In genomic region chr6:31765910-31766794, GRCh38 we compare ENCODE assay signal across 15 cellular contexts. TPM values are rescaled to one million over a fixed set of nuclear protein-coding genes. Genes with fewer than 3 reads are reported as not detected.
DNase-seq lines count a peak whose midpoint lies in the region; ATAC-seq, FAIRE-seq and TF ChIP-seq lines count a peak whose summit lies in the region.
"Had no signal": no experiment of that assay in that cellular context is flagged by ENCODE, and none has a peak within 500 bp of the region (broad histone marks: within the 10 kb centered on the region; RNA-seq: fewer than 3 reads in every experiment).

No MANE protein-coding gene starts in this region.

- no peak overlapping the region; a peak in 4 of 7 replicates for H3K9ac ChIP-seq in H1 (replicated peaks in 1 of 4; ENCODE audit: extremely low read depth in 1 of 4, low read depth in 3 of 4, low read length in 3 of 4)
- H3K9ac ChIP-seq in mesenchymal stem cell (ENCODE audit: low read length) = peak overlapping the region; percentile 33

- H3K79me2 ChIP-seq in H1 (ENCODE audit: control insufficient read depth in 1 of 2, insufficient read depth in 2 of 2, low read length in 2 of 2) = no peaks in the 10 kb centered on the region

- TF ChIP-seq EP300 in H1 (IDR thresholded peaks at IDR 0.05; ENCODE audit: borderline replicate concordance in 1 of 2, low read depth in 2 of 2, low read length in 2 of 2) (no peak; a peak in 1 of 3 replicates), tibial nerve (IDR thresholded peaks at IDR 0.05) (no peak)

- FAIRE-seq in H1 (lab: Jason Lieb, UNC) = no peak
- FAIRE-seq: A204.1 had no signal

- H3K27ac Mint-ChIP-seq in activated CD4-positive, alpha-beta T cell treated with anti-CD3 and anti-CD28 coated beads, Interleukin-2, amount 10 ng/mL, durations not matched to agents 7 days and 5 days = peak overlapping the region; percentile 13
- no peak overlapping the region for H3K27ac Mint-ChIP-seq in activated CD4-positive, alpha-beta T cell treated with anti-CD3 and anti-CD28 coated beads for 36 hours
- no peak overlapping the region for H3K27ac Mint-ChIP-seq in stimulated activated naive B cell treated with anti-CD40 and anti-IgM and Interleukin-4, amounts not matched to agents 10 μg/mL and 1 μg/mL and 100 μg/mL, for 72 hours

- H4K5ac ChIP-seq in H1 (ENCODE audit: insufficient read length, low read depth, low read length) = no peak overlapping the region

- no peak overlapping the region for H3K27ac ChIP-seq in H1 (ENCODE audit: low read depth, low read length)
- no peak overlapping the region for H3K27ac ChIP-seq in mesenchymal stem cell (ENCODE audit: low read length, poor library complexity, severe bottlenecking)
- no peak overlapping the region for H3K27ac ChIP-seq in tibial nerve

- no peak overlapping the region for H2BK20ac ChIP-seq in H1 (ENCODE audit: low read length)

- DNase-seq in activated CD4-positive, alpha-beta T cell treated with anti-CD3 and anti-CD28 coated beads, Interleukin-2, amount 10 ng/mL, durations not matched to agents 7 days and 5 days = no peak
- no peak for DNase-seq in activated CD4-positive, alpha-beta T cell treated with anti-CD3 and anti-CD28 coated beads for 36 hours
- peak in 1 of 2 experiments; percentile 78 for DNase-seq in H1 (ENCODE audit: low read depth in 1 of 2, low spot score in 2 of 2)
- no peak for DNase-seq in mesenchymal stem cell
- DNase-seq in tibial nerve (ENCODE audit: low spot score in 2 of 2) = no peak
- no peak for DNase-seq in SKM-1 (lab: John Stamatoyannopoulos, UW; ENCODE audit: unreplicated experiment)
- no peak for DNase-seq in stimulated activated naive B cell treated with anti-CD40 and anti-IgM and Interleukin-4, amounts not matched to agents 10 μg/mL and 1 μg/mL and 100 μg/mL, for 72 hours
- DNase-seq: activated T-cell treated with anti-CD3 and anti-CD28 coated beads, Interleukin-2, amount 50 U/mL, for 4 hours; cortex of kidney; Kasumi-1; NCI-H524 treated with DMSO at 0.1 percent for 48 hours; substantia nigra; T-helper 9 cell had no signal

- peak in 1 of 3 experiments; percentile 5; a peak in 1 of 4 replicates for TF ChIP-seq CTCF in H1 (IDR thresholded peaks at IDR 0.05; ENCODE audit: control extremely low read depth in 1 of 3, insufficient read depth in 1 of 3, low read depth in 1 of 3, low read length in 3 of 3)
- TF ChIP-seq CTCF in tibial nerve (IDR thresholded peaks at IDR 0.05) = no peak

- no peak overlapping the region for H2BK15ac ChIP-seq in H1 (ENCODE audit: low read length)
- no peak overlapping the region for H2BK15ac ChIP-seq in mesenchymal stem cell (ENCODE audit: low read depth, poor library complexity, severe bottlenecking)

- H3K36me3 ChIP-seq in H1 (ENCODE audit: control insufficient read depth in 2 of 4, insufficient read depth in 4 of 4, low read length in 3 of 4) (peaks cover 0 to 9% (median 0%) of the 10 kb centered on the region in 4 experiments; a peak in 3 of 8 replicates), mesenchymal stem cell (ENCODE audit: control insufficient read depth in 1 of 2, insufficient read depth in 2 of 2, low read depth in 1 of 2, low read length in 2 of 2) (peaks cover 8 to 12% of the 10 kb centered on the region in 2 experiments), tibial nerve (peaks cover 0 to 18% (median 0%) of the 10 kb centered on the region in 3 donors)

- H3K4ac ChIP-seq in H1 (replicated peaks; ENCODE audit: insufficient read length, low read depth, low read length) (no peak overlapping the region), mesenchymal stem cell (ENCODE audit: low read depth in 1 of 2, low read length in 2 of 2) (no peak overlapping the region)

- no peaks in the 10 kb centered on the region for H3K27me3 Mint-ChIP-seq in activated CD4-positive, alpha-beta T cell treated with anti-CD3 and anti-CD28 coated beads, Interleukin-2, amount 10 ng/mL, durations not matched to agents 7 days and 5 days
- no peaks in the 10 kb centered on the region for H3K27me3 Mint-ChIP-seq in activated CD4-positive, alpha-beta T cell treated with anti-CD3 and anti-CD28 coated beads for 36 hours
- H3K27me3 Mint-ChIP-seq in stimulated activated naive B cell treated with anti-CD40 and anti-IgM and Interleukin-4, amounts not matched to agents 10 μg/mL and 1 μg/mL and 100 μg/mL, for 72 hours = no peaks in the 10 kb centered on the region

- no peak overlapping the region for H3K56ac ChIP-seq in H1 (replicated peaks; ENCODE audit: insufficient read length, low read depth, low read length)

- no peaks in the 10 kb centered on the region for H3K79me1 ChIP-seq in H1 (ENCODE audit: low read depth, low read length)
- H3K79me1 ChIP-seq in mesenchymal stem cell (replicated peaks; ENCODE audit: low read length, poor library complexity, severe bottlenecking) = no peaks in the 10 kb centered on the region

- peaks cover 3% of the 10 kb centered on the region; the same call in 1 of the 2 replicates for H3K23me2 ChIP-seq in H1 (ENCODE audit: low read depth, low read length)

- peak overlapping the region; percentile 31 to 77 for H3K4me2 ChIP-seq in H1 (ENCODE audit: insufficient read depth in 1 of 2, low read depth in 2 of 2, low read length in 2 of 2)
- peak overlapping the region; percentile 1 for H3K4me2 ChIP-seq in mesenchymal stem cell (ENCODE audit: low read length, poor library complexity, severe bottlenecking)

- no peaks in the 10 kb centered on the region for H3K9me3 Mint-ChIP-seq in activated CD4-positive, alpha-beta T cell treated with anti-CD3 and anti-CD28 coated beads, Interleukin-2, amount 10 ng/mL, durations not matched to agents 7 days and 5 days
- H3K9me3 Mint-ChIP-seq in activated CD4-positive, alpha-beta T cell treated with anti-CD3 and anti-CD28 coated beads for 36 hours (ENCODE audit: low read depth) = no peaks in the 10 kb centered on the region
- no peaks in the 10 kb centered on the region for H3K9me3 Mint-ChIP-seq in stimulated activated naive B cell treated with anti-CD40 and anti-IgM and Interleukin-4, amounts not matched to agents 10 μg/mL and 1 μg/mL and 100 μg/mL, for 72 hours
- H3K9me3 Mint-ChIP-seq: activated T-cell treated with anti-CD3 and anti-CD28 coated beads, Interleukin-2, amount 50 U/mL, for 4 hours had no signal

- H2AK5ac ChIP-seq in H1 (ENCODE audit: low read depth, low read length) (no peak overlapping the region), mesenchymal stem cell (ENCODE audit: low read length, severe bottlenecking) (no peak overlapping the region)

- H2AFZ ChIP-seq in H1 (ENCODE audit: low read length) (peak overlapping the region; percentile 88; the same call in 1 of the 2 replicates), mesenchymal stem cell (ENCODE audit: low read depth, low read length) (peak overlapping the region; percentile 6)

- peaks cover 0 to 11% (median under 1%) of the 10 kb centered on the region in 4 experiments; a peak in 4 of 7 replicates for H3K4me1 ChIP-seq in H1 (replicated peaks in 1 of 4; ENCODE audit: control insufficient read depth in 3 of 4, insufficient read depth in 4 of 4, low read length in 3 of 4)
- H3K4me1 ChIP-seq in mesenchymal stem cell (ENCODE audit: control insufficient read depth, insufficient read depth, low read depth, low read length) = peaks cover 12% of the 10 kb centered on the region
- peaks cover 0 to 21% (median 0%) of the 10 kb centered on the region in 4 donors for H3K4me1 ChIP-seq in tibial nerve

- CTCF ChIA-PET in activated CD4-positive, alpha-beta T cell treated with anti-CD3 and anti-CD28 coated beads, Interleukin-2, amount 10 ng/mL, durations not matched to agents 7 days and 5 days (lab: Charles Lee) = interaction anchor here (0.7 to 1.3 kb wide), 2 partner anchors 9 to 45 kb away, joined by 3 to 7 read pairs; no protein-coding TSS in a partner anchor
- CTCF ChIA-PET in activated CD4-positive, alpha-beta T cell treated with anti-CD3 and anti-CD28 coated beads for 36 hours (lab: Charles Lee) = interaction anchor here (0.6 kb wide), 1 partner anchor 25 kb away, joined by 3 read pairs; no protein-coding TSS in a partner anchor
- CTCF ChIA-PET in H1 (lab: Charles Lee; ENCODE audit: partially characterized antibody) = interaction anchor here (0.6 to 2.2 kb wide), 21 partner anchors 9 to 157 kb away, joined by 3 to 23 read pairs (median 4); partner anchors contain the start of genes CLIC1, DDAH2, LSM2 and LY6G5C

- no peak overlapping the region for H3K4me3 Mint-ChIP-seq in activated CD4-positive, alpha-beta T cell treated with anti-CD3 and anti-CD28 coated beads, Interleukin-2, amount 10 ng/mL, durations not matched to agents 7 days and 5 days
- no peak overlapping the region for H3K4me3 Mint-ChIP-seq in activated CD4-positive, alpha-beta T cell treated with anti-CD3 and anti-CD28 coated beads for 36 hours
- H3K4me3 Mint-ChIP-seq in stimulated activated naive B cell treated with anti-CD40 and anti-IgM and Interleukin-4, amounts not matched to agents 10 μg/mL and 1 μg/mL and 100 μg/mL, for 72 hours = no peak overlapping the region
- H3K4me3 Mint-ChIP-seq: activated T-cell treated with anti-CD3 and anti-CD28 coated beads, Interleukin-2, amount 50 U/mL, for 4 hours had no signal

- H3K27me3 ChIP-seq in H1 (replicated peaks in 1 of 4; ENCODE audit: control insufficient read depth in 3 of 4, extremely low read depth in 1 of 4, insufficient read depth in 3 of 4, low read length in 3 of 4) = no peaks in the 10 kb centered on the region
- H3K27me3 ChIP-seq in mesenchymal stem cell (ENCODE audit: control insufficient read depth in 1 of 2, insufficient read depth in 1 of 2, low read length in 2 of 2) = peaks cover 0 to 6% of the 10 kb centered on the region in 2 experiments
- H3K27me3 ChIP-seq in tibial nerve = no peaks in the 10 kb centered on the region

- H2BK120ac ChIP-seq in H1 (replicated peaks; ENCODE audit: low read depth, low read length) (no peak overlapping the region), mesenchymal stem cell (ENCODE audit: low read depth, low read length) (no peak overlapping the region)

- intact Hi-C loops in activated CD4-positive, alpha-beta T cell treated with anti-CD3 and anti-CD28 coated beads for 36 hours (cut with DNase I, micrococcal nuclease) = no loop called here

- H2BK12ac ChIP-seq in H1 (ENCODE audit: low read depth, low read length) (no peak overlapping the region), mesenchymal stem cell (ENCODE audit: low read length in 2 of 2) (peak overlapping the region in 1 of 2 experiments; percentile 12)

- TF ChIP-seq POLR2A in H1 (IDR thresholded peaks at IDR 0.05; ENCODE audit: control extremely low read depth in 1 of 2, low read depth in 2 of 2, low read length in 2 of 2) (peak in 1 of 2 experiments; percentile 32; a peak in 1 of 3 replicates), tibial nerve (IDR thresholded peaks at IDR 0.05) (no peak)

- H4K91ac ChIP-seq in H1 (replicated peaks; ENCODE audit: insufficient read length, low read length) = no peak overlapping the region
- H4K91ac ChIP-seq in mesenchymal stem cell (ENCODE audit: low read length) = peak overlapping the region; percentile 22

- peak overlapping the region; percentile 35; the same call in 1 of the 2 replicates for H4K8ac ChIP-seq in H1 (ENCODE audit: extremely low read depth, insufficient read depth, low read length)
- peak overlapping the region; percentile 45 for H4K8ac ChIP-seq in mesenchymal stem cell (ENCODE audit: low read length)

- TF ChIP-seq RAD21 in H1 (IDR thresholded peaks at IDR 0.05 in 1 of 2, conservative IDR thresholded peaks at IDR 0.05 in 1 of 2; ENCODE audit: low read depth in 2 of 2, low read length in 2 of 2) = no peak

- H3K36me3 Mint-ChIP-seq in activated CD4-positive, alpha-beta T cell treated with anti-CD3 and anti-CD28 coated beads, Interleukin-2, amount 10 ng/mL, durations not matched to agents 7 days and 5 days (ENCODE audit: low read depth) = peaks cover 11% of the 10 kb centered on the region
- H3K36me3 Mint-ChIP-seq in activated CD4-positive, alpha-beta T cell treated with anti-CD3 and anti-CD28 coated beads for 36 hours (ENCODE audit: low read depth) = peaks cover 17% of the 10 kb centered on the region
- peaks cover 19 to 34% of the 10 kb centered on the region in 2 donors for H3K36me3 Mint-ChIP-seq in stimulated activated naive B cell treated with anti-CD40 and anti-IgM and Interleukin-4, amounts not matched to agents 10 μg/mL and 1 μg/mL and 100 μg/mL, for 72 hours

- H3K14ac ChIP-seq in H1 (ENCODE audit: insufficient read length) (no peak overlapping the region), mesenchymal stem cell (ENCODE audit: low read length in 2 of 2) (no peak overlapping the region)

- no peak for ATAC-seq in activated CD4-positive, alpha-beta T cell treated with anti-CD3 and anti-CD28 coated beads for 36 hours
- ATAC-seq in stimulated activated naive B cell treated with anti-CD40 and anti-IgM and Interleukin-4, amounts not matched to agents 10 μg/mL and 1 μg/mL and 100 μg/mL, for 72 hours (replicated peaks) = no peak
- no peak for ATAC-seq in HG02623 (IDR thresholded peaks at IDR 0.05; ENCODE audit: unreplicated experiment)
- ATAC-seq: activated T-cell treated with anti-CD3 and anti-CD28 coated beads, Interleukin-2, amount 50 U/mL, for 4 hours had no signal

- H3K23ac ChIP-seq in H1 (ENCODE audit: insufficient read length) (no peak overlapping the region), mesenchymal stem cell (ENCODE audit: low read length in 2 of 2) (no peak overlapping the region)

- H3K4me3 ChIP-seq in H1 (ENCODE audit: extremely low read depth in 1 of 4, insufficient read depth in 2 of 4, low read depth in 3 of 4, low read length in 4 of 4) = peak overlapping the region in 3 of 4 experiments; percentile 22 to 52 (median 43); a peak in 6 of 8 replicates
- peak overlapping the region in 1 of 2 experiments; percentile 65 for H3K4me3 ChIP-seq in mesenchymal stem cell (ENCODE audit: insufficient read depth in 1 of 2, low read depth in 1 of 2, low read length in 2 of 2)
- H3K4me3 ChIP-seq in tibial nerve = peak overlapping the region in 3 of 4 donors; percentile 3 to 28 (median 3)

- H2BK5ac ChIP-seq in H1 (ENCODE audit: low read depth, low read length) = 0 out of 2 replicates have a peak overlapping the region, but pooled peaks have one; percentile 9
- no peak overlapping the region for H2BK5ac ChIP-seq in mesenchymal stem cell (ENCODE audit: low read depth, low read length, poor library complexity, severe bottlenecking)

- WGBS in H1 (ENCODE audit: extremely low coverage in 1 of 2, insufficient coverage in 1 of 2, insufficient read length in 1 of 2, insufficient replicate concordance in 2 of 2, low coverage in 1 of 2, low lambda C conversion rate in 2 of 2, missing lambda C conversion rate in 1 of 2), 2 experiments = 47% methylated on average over 35 of the region's 42 CpGs; no CpG with 5 or more reads in 1 of the 2 experiments
- 49% methylated on average over 42 of the region's 42 CpGs for WGBS in mesenchymal stem cell
- 44 to 47% methylated on average over 41 to 42 of the region's 42 CpGs for WGBS in tibial nerve, 2 donors

- H4K20me1 ChIP-seq in H1 (replicated peaks in 1 of 2; ENCODE audit: control insufficient read depth in 1 of 2, insufficient read depth in 2 of 2, low read length in 2 of 2) = no peaks in the 10 kb centered on the region

- no peaks in the 10 kb centered on the region for H3K9me3 ChIP-seq in H1 (ENCODE audit: insufficient read depth in 2 of 2, low read depth in 1 of 2, low read length in 1 of 2)
- no peaks in the 10 kb centered on the region for H3K9me3 ChIP-seq in mesenchymal stem cell (ENCODE audit: control insufficient read depth, low read length)
- no peaks in the 10 kb centered on the region for H3K9me3 ChIP-seq in tibial nerve

- no peak overlapping the region; the same call in 1 of the 2 replicates for H3K18ac ChIP-seq in H1 (ENCODE audit: extremely low read depth, low read length)
- peak overlapping the region in 1 of 2 experiments; percentile 55 for H3K18ac ChIP-seq in mesenchymal stem cell (ENCODE audit: low read depth in 1 of 2, low read length in 2 of 2)

- POLR2A ChIA-PET in activated CD4-positive, alpha-beta T cell treated with anti-CD3 and anti-CD28 coated beads, Interleukin-2, amount 10 ng/mL, durations not matched to agents 7 days and 5 days (lab: Charles Lee) = no interaction called here
- POLR2A ChIA-PET in activated CD4-positive, alpha-beta T cell treated with anti-CD3 and anti-CD28 coated beads for 36 hours (lab: Charles Lee) = interaction anchor here (0.6 to 0.9 kb wide), 2 partner anchors 142 to 359 kb away, joined by 3 read pairs; no protein-coding TSS in a partner anchor
- POLR2A ChIA-PET in H1 (lab: Charles Lee; ENCODE audit: partially characterized antibody) = interaction anchor here (0.6 to 2.0 kb wide), 28 partner anchors 9 to 131 kb away, joined by 3 to 14 read pairs (median 3); partner anchors contain the start of genes CLIC1, DDAH2, EHMT2 and GPANK1

- peaks cover 39% of the 10 kb centered on the region for H3K4me1 Mint-ChIP-seq in activated CD4-positive, alpha-beta T cell treated with anti-CD3 and anti-CD28 coated beads, Interleukin-2, amount 10 ng/mL, durations not matched to agents 7 days and 5 days
- peaks cover under 1% of the 10 kb centered on the region for H3K4me1 Mint-ChIP-seq in activated CD4-positive, alpha-beta T cell treated with anti-CD3 and anti-CD28 coated beads for 36 hours
- peaks cover 7 to 13% of the 10 kb centered on the region in 2 donors for H3K4me1 Mint-ChIP-seq in stimulated activated naive B cell treated with anti-CD40 and anti-IgM and Interleukin-4, amounts not matched to agents 10 μg/mL and 1 μg/mL and 100 μg/mL, for 72 hours

RNA-seq across cellular contexts. Expression of gene SAPCD1, which starts 3.7 kb away (rescaled TPM):
- total RNA-seq in activated CD4-positive, alpha-beta T cell treated with anti-CD3 and anti-CD28 coated beads, Interleukin-2, amount 10 ng/mL, durations not matched to agents 7 days and 5 days = 10 to 100 TPM in 1 of 2 experiments, 1 to 10 TPM in 1; 9.8 to 12.0 TPM
- total RNA-seq in activated CD4-positive, alpha-beta T cell treated with anti-CD3 and anti-CD28 coated beads for 36 hours = 10 to 100 TPM; 12.2 to 13.2 TPM
- 3.4 and 5.9 TPM in 2 replicates for total RNA-seq in H1 (2021; fragmentation: NEBNext Ultra II Directional; extraction: Animal tissue kit (Norgen Biotek cat#: 25700))
- polyA plus RNA-seq in H1 (2011; rRNA removed) = 3.1 and 4.4 TPM in 2 replicates
- polyA plus RNA-seq in H1 (2011; cell fraction: cytosol; rRNA removed) = 8.2 TPM
- 40.1 TPM for polyA plus RNA-seq in H1 (2011; cell fraction: nucleus; rRNA removed)
- 6.1 to 13.3 TPM (median 9.4 TPM) in 4 replicates for polyA plus RNA-seq in H1 (2012, experiment 1 of 2)
- 0.63 TPM for polyA plus RNA-seq in H1 (2012, experiment 2 of 2)
- polyA plus RNA-seq in H1 (2013, experiment 1 of 2) = 2.0 TPM
- 1.9 TPM for polyA plus RNA-seq in H1 (2013, experiment 2 of 2)
- polyA minus RNA-seq in H1 (2011; rRNA and poly(A)+ RNA removed) = 1.4 TPM in 1 of 2 replicates, not detected in the other
- 1.5 TPM for polyA minus RNA-seq in H1 (2011; cell fraction: cytosol; rRNA and poly(A)+ RNA removed)
- 1.7 TPM for polyA minus RNA-seq in H1 (2011; cell fraction: nucleus; rRNA and poly(A)+ RNA removed)
- polyA plus RNA-seq in mesenchymal stem cell (2013, experiment 1 of 2) = 0.87 TPM
- 0.15 TPM for polyA plus RNA-seq in mesenchymal stem cell (2013, experiment 2 of 2)
- total RNA-seq in tibial nerve = 1 to 10 TPM in 3 of 4 donors, not detected in 1; 1.5 to 5.5 (median 4.8) TPM

RNA-seq across cellular contexts. Expression of gene VWA7, which starts 11.0 kb away (rescaled TPM):
- total RNA-seq in activated CD4-positive, alpha-beta T cell treated with anti-CD3 and anti-CD28 coated beads, Interleukin-2, amount 10 ng/mL, durations not matched to agents 7 days and 5 days = 1 to 10 TPM; 5.2 to 5.4 TPM
- 1 to 10 TPM; 1.4 to 1.5 TPM for total RNA-seq in activated CD4-positive, alpha-beta T cell treated with anti-CD3 and anti-CD28 coated beads for 36 hours
- total RNA-seq in H1 (2021; fragmentation: NEBNext Ultra II Directional; extraction: Animal tissue kit (Norgen Biotek cat#: 25700)) = 1.5 and 2.1 TPM in 2 replicates
- polyA plus RNA-seq in H1 (2011; rRNA removed) = 0.82 and 1.1 TPM in 2 replicates
- 0.93 TPM for polyA plus RNA-seq in H1 (2011; cell fraction: cytosol; rRNA removed)
- 4.2 TPM for polyA plus RNA-seq in H1 (2011; cell fraction: nucleus; rRNA removed)
- polyA plus RNA-seq in H1 (2012, experiment 1 of 2) = 1.3 to 2.1 TPM (median 1.5 TPM) in 4 replicates
- 0.68 TPM for polyA plus RNA-seq in H1 (2012, experiment 2 of 2)
- 0.97 TPM for polyA plus RNA-seq in H1 (2013, experiment 1 of 2)
- 0.48 TPM for polyA plus RNA-seq in H1 (2013, experiment 2 of 2)
- polyA minus RNA-seq in H1 (2011; rRNA and poly(A)+ RNA removed) = 0.15 and 0.95 TPM in 2 replicates
- polyA minus RNA-seq in H1 (2011; cell fraction: cytosol; rRNA and poly(A)+ RNA removed) = 0.88 TPM
- polyA minus RNA-seq in H1 (2011; cell fraction: nucleus; rRNA and poly(A)+ RNA removed) = 3.4 TPM
- polyA plus RNA-seq in mesenchymal stem cell (2013, experiment 1 of 2) = 0.39 TPM
- 0.16 TPM for polyA plus RNA-seq in mesenchymal stem cell (2013, experiment 2 of 2)
- total RNA-seq in tibial nerve = under 1 TPM; 0.21 to 0.66 (median 0.35) TPM

RNA-seq across cellular contexts. Expression of gene MSH5, which starts 26.3 kb away (rescaled TPM):
- 10 to 100 TPM; 56.1 to 58.0 TPM for total RNA-seq in activated CD4-positive, alpha-beta T cell treated with anti-CD3 and anti-CD28 coated beads, Interleukin-2, amount 10 ng/mL, durations not matched to agents 7 days and 5 days
- 100 to 1,000 TPM in 1 of 2 experiments, 10 to 100 TPM in 1; 92.1 to 126 TPM for total RNA-seq in activated CD4-positive, alpha-beta T cell treated with anti-CD3 and anti-CD28 coated beads for 36 hours
- total RNA-seq in H1 (2021; fragmentation: NEBNext Ultra II Directional; extraction: Animal tissue kit (Norgen Biotek cat#: 25700)) = 21.3 and 25.3 TPM in 2 replicates
- 26.5 and 34.5 TPM in 2 replicates for polyA plus RNA-seq in H1 (2011; rRNA removed)
- polyA plus RNA-seq in H1 (2011; cell fraction: cytosol; rRNA removed) = 29.5 TPM
- polyA plus RNA-seq in H1 (2011; cell fraction: nucleus; rRNA removed) = 149 TPM
- 16.0 to 22.5 TPM (median 20.5 TPM) in 4 replicates for polyA plus RNA-seq in H1 (2012, experiment 1 of 2)
- polyA plus RNA-seq in H1 (2012, experiment 2 of 2) = 5.4 TPM
- 15.6 TPM for polyA plus RNA-seq in H1 (2013, experiment 1 of 2)
- 14.5 TPM for polyA plus RNA-seq in H1 (2013, experiment 2 of 2)
- 36.0 and 38.2 TPM in 2 replicates for polyA minus RNA-seq in H1 (2011; rRNA and poly(A)+ RNA removed)
- polyA minus RNA-seq in H1 (2011; cell fraction: cytosol; rRNA and poly(A)+ RNA removed) = 19.8 TPM
- 72.1 TPM for polyA minus RNA-seq in H1 (2011; cell fraction: nucleus; rRNA and poly(A)+ RNA removed)
- 8.2 TPM for polyA plus RNA-seq in mesenchymal stem cell (2013, experiment 1 of 2)
- 6.3 TPM for polyA plus RNA-seq in mesenchymal stem cell (2013, experiment 2 of 2)
- total RNA-seq in tibial nerve = 10 to 100 TPM; 12.2 to 25.5 (median 18.4) TPM

RNA-seq across cellular contexts. Expression of gene VARS1, which starts 29.4 kb away (rescaled TPM):
- 100 to 1,000 TPM in 1 of 2 experiments, 10 to 100 TPM in 1; 85.0 to 100 TPM for total RNA-seq in activated CD4-positive, alpha-beta T cell treated with anti-CD3 and anti-CD28 coated beads, Interleukin-2, amount 10 ng/mL, durations not matched to agents 7 days and 5 days
- 100 to 1,000 TPM; 147 to 169 TPM for total RNA-seq in activated CD4-positive, alpha-beta T cell treated with anti-CD3 and anti-CD28 coated beads for 36 hours
- 162 and 163 TPM in 2 replicates for total RNA-seq in H1 (2021; fragmentation: NEBNext Ultra II Directional; extraction: Animal tissue kit (Norgen Biotek cat#: 25700))
- 53.5 and 99.3 TPM in 2 replicates for polyA plus RNA-seq in H1 (2011; rRNA removed)
- polyA plus RNA-seq in H1 (2011; cell fraction: cytosol; rRNA removed) = 38.7 TPM
- polyA plus RNA-seq in H1 (2011; cell fraction: nucleus; rRNA removed) = 191 TPM
- 141 to 169 TPM (median 165 TPM) in 4 replicates for polyA plus RNA-seq in H1 (2012, experiment 1 of 2)
- polyA plus RNA-seq in H1 (2012, experiment 2 of 2) = 254 TPM
- 75.9 TPM for polyA plus RNA-seq in H1 (2013, experiment 1 of 2)
- polyA plus RNA-seq in H1 (2013, experiment 2 of 2) = 66.0 TPM
- polyA minus RNA-seq in H1 (2011; rRNA and poly(A)+ RNA removed) = 123 and 151 TPM in 2 replicates
- polyA minus RNA-seq in H1 (2011; cell fraction: cytosol; rRNA and poly(A)+ RNA removed) = 89.3 TPM
- 72.5 TPM for polyA minus RNA-seq in H1 (2011; cell fraction: nucleus; rRNA and poly(A)+ RNA removed)
- polyA plus RNA-seq in mesenchymal stem cell (2013, experiment 1 of 2) = 36.2 TPM
- 34.7 TPM for polyA plus RNA-seq in mesenchymal stem cell (2013, experiment 2 of 2)
- total RNA-seq in tibial nerve = 10 to 100 TPM; 40.8 to 58.6 (median 50.1) TPM

RNA-seq across cellular contexts. Expression of gene CLIC1, which starts 29.8 kb away (rescaled TPM):
- total RNA-seq in activated CD4-positive, alpha-beta T cell treated with anti-CD3 and anti-CD28 coated beads, Interleukin-2, amount 10 ng/mL, durations not matched to agents 7 days and 5 days = 100 to 1,000 TPM; 525 to 561 TPM
- 100 to 1,000 TPM; 357 to 438 TPM for total RNA-seq in activated CD4-positive, alpha-beta T cell treated with anti-CD3 and anti-CD28 coated beads for 36 hours
- total RNA-seq in H1 (2021; fragmentation: NEBNext Ultra II Directional; extraction: Animal tissue kit (Norgen Biotek cat#: 25700)) = 250 and 259 TPM in 2 replicates
- polyA plus RNA-seq in H1 (2011; rRNA removed) = 236 and 277 TPM in 2 replicates
- polyA plus RNA-seq in H1 (2011; cell fraction: cytosol; rRNA removed) = 288 TPM
- polyA plus RNA-seq in H1 (2011; cell fraction: nucleus; rRNA removed) = 199 TPM
- 240 to 286 TPM (median 280 TPM) in 4 replicates for polyA plus RNA-seq in H1 (2012, experiment 1 of 2)
- polyA plus RNA-seq in H1 (2012, experiment 2 of 2) = 482 TPM
- 173 TPM for polyA plus RNA-seq in H1 (2013, experiment 1 of 2)
- 202 TPM for polyA plus RNA-seq in H1 (2013, experiment 2 of 2)
- polyA minus RNA-seq in H1 (2011; rRNA and poly(A)+ RNA removed) = 255 and 293 TPM in 2 replicates
- polyA minus RNA-seq in H1 (2011; cell fraction: cytosol; rRNA and poly(A)+ RNA removed) = 101 TPM
- polyA minus RNA-seq in H1 (2011; cell fraction: nucleus; rRNA and poly(A)+ RNA removed) = 83.5 TPM
- 472 TPM for polyA plus RNA-seq in mesenchymal stem cell (2013, experiment 1 of 2)
- polyA plus RNA-seq in mesenchymal stem cell (2013, experiment 2 of 2) = 466 TPM
- 100 to 1,000 TPM; 216 to 341 (median 246) TPM for total RNA-seq in tibial nerve
